In the genomic region with DNA sequence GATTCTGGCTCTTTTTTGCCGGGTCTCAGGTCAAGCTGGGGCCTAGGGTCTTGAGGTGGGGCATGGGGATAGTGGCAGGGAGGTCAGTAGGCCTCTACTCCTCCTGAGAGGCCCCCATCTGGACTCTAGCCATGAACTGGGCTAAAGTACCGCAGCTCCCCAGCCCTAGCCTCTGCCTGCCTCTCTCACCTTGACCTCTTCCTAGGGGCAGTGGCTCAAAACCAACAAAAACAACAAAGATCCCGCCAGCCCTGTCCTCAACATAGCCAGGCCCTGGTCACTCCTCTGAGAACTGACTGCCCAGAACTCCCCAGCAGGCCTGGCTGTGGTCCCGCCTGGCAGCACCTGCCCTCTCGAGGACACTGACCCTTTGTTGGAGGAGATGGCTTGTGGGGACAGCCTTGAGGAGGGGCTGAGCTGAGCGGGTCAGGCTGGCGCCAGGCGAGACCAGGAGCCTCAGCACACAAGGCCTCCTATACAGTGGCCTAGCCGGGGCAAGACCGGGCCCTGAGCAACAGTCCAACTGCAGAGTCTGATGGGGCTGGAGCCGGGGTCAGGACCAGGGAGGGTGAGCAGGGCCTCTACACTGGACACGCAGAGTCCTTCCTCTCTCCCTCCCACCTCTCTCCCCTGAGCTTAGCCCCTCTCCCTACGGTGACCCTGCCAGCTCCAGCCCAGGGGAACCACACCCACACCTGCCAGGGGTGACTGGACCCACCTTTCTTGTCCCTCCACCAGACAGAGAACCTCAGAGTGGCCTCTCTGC, we compare ENCODE assay signal across 14 cellular contexts. TPM values are rescaled to one million over a fixed set of nuclear protein-coding genes. Genes with fewer than 3 reads are reported as not detected.
DNase-seq lines count a peak whose midpoint lies in the region; ATAC-seq and TF ChIP-seq lines count a peak whose summit lies in the region.
"Had no signal": no experiment of that assay in that cellular context is flagged by ENCODE, and none has a peak within 500 bp of the region (broad histone marks: within the 10 kb centered on the region; RNA-seq: fewer than 3 reads in every experiment).

No MANE protein-coding gene starts in this region.

- H3K4me3 Mint-ChIP-seq in activated naive CD8-positive, alpha-beta T cell: no peak overlapping the region
- H3K4me3 Mint-ChIP-seq in activated naive CD8-positive, alpha-beta T cell treated with anti-CD3 and anti-CD28 coated beads for 36 hours: no peak overlapping the region

- H3K4me3 ChIP-seq in stomach: no peak overlapping the region
- H3K4me3 ChIP-seq: tibial nerve had no signal

- DNase-seq in activated naive CD8-positive, alpha-beta T cell treated with anti-CD3 and anti-CD28 coated beads for 36 hours: no peak
- peak; percentile 54 for DNase-seq in cerebellum (ENCODE audit: low spot score)
- peak; percentile 82 for DNase-seq in middle frontal gyrus (ENCODE audit: extremely low spot score, low spot score)
- peak; percentile 96 for DNase-seq in superior temporal gyrus (ENCODE audit: extremely low spot score)
- DNase-seq in stomach: no peak
- no peak for DNase-seq in EL
- DNase-seq: activated CD8-positive, alpha-beta memory T cell treated with anti-CD3 and anti-CD28 coated beads for 24 hours; erythroblast; GF-D8; NCI-H1105; NCI-H82 had no signal

- no peaks in the 10 kb centered on the region for H3K36me3 ChIP-seq in stomach
- H3K36me3 ChIP-seq: tibial nerve had no signal

- H3K27ac ChIP-seq in stomach: no peak overlapping the region

- WGBS in stomach, 5 donors: 67 to 77% (median 70%) methylated on average over 9 to 13 of the region's 13 CpGs

- peaks cover 0 to 16% (median 7%) of the 10 kb centered on the region in 4 donors for H3K4me1 ChIP-seq in stomach

- H3K27ac Mint-ChIP-seq in activated naive CD8-positive, alpha-beta T cell: peak overlapping the region; percentile 34
- no peak overlapping the region for H3K27ac Mint-ChIP-seq in activated naive CD8-positive, alpha-beta T cell treated with anti-CD3 and anti-CD28 coated beads for 36 hours

- no peak for TF ChIP-seq CTCF in stomach (IDR thresholded peaks at IDR 0.05)

- H3K4me1 Mint-ChIP-seq in activated naive CD8-positive, alpha-beta T cell (ENCODE audit: low read depth): peaks cover 27% of the 10 kb centered on the region
- H3K4me1 Mint-ChIP-seq in activated naive CD8-positive, alpha-beta T cell treated with anti-CD3 and anti-CD28 coated beads for 36 hours: peaks cover 24% of the 10 kb centered on the region

- no peak for ATAC-seq in GM18868 (IDR thresholded peaks at IDR 0.05; ENCODE audit: unreplicated experiment)

- H3K36me3 Mint-ChIP-seq in activated naive CD8-positive, alpha-beta T cell: no peaks in the 10 kb centered on the region
- H3K36me3 Mint-ChIP-seq in activated naive CD8-positive, alpha-beta T cell treated with anti-CD3 and anti-CD28 coated beads for 36 hours: peaks cover 5% of the 10 kb centered on the region

- H3K9me3 ChIP-seq in stomach: no peaks in the 10 kb centered on the region
- H3K9me3 ChIP-seq: tibial nerve had no signal

- intact Hi-C loops in stomach (cut with DNase I; ENCODE audit: low total_unique reads): no loop called here

- no peaks in the 10 kb centered on the region for H3K9me3 Mint-ChIP-seq in activated naive CD8-positive, alpha-beta T cell (ENCODE audit: low read depth)
- peaks cover 1% of the 10 kb centered on the region for H3K9me3 Mint-ChIP-seq in activated naive CD8-positive, alpha-beta T cell treated with anti-CD3 and anti-CD28 coated beads for 36 hours

- no peaks in the 10 kb centered on the region for H3K27me3 Mint-ChIP-seq in activated naive CD8-positive, alpha-beta T cell
- H3K27me3 Mint-ChIP-seq in activated naive CD8-positive, alpha-beta T cell treated with anti-CD3 and anti-CD28 coated beads for 36 hours: no peaks in the 10 kb centered on the region

- no peak for TF ChIP-seq POLR2A in stomach (IDR thresholded peaks at IDR 0.05)

- no peak for TF ChIP-seq EP300 in stomach (IDR thresholded peaks at IDR 0.05)

- H3K27me3 ChIP-seq in stomach: no peaks in the 10 kb centered on the region
- H3K27me3 ChIP-seq: tibial nerve had no signal

RNA-seq across cellular contexts. Expression of a gene that starts 11.6 kb away (rescaled TPM):
- total RNA-seq in activated naive CD8-positive, alpha-beta T cell treated with anti-CD3 and anti-CD28 coated beads for 36 hours: 100 to 1,000 TPM; 163 to 176 TPM
- total RNA-seq in cerebellum (10.9 TPM), stomach (100 to 1,000 TPM in 1 of 5 donors, 10 to 100 TPM in 3, 1 to 10 TPM in 1; 6.4 to 149 (median 46.8) TPM)
- polyA plus RNA-seq in stomach: 100 to 1,000 TPM in 1 of 3 donors, 10 to 100 TPM in 2; 27.5 to 177 (median 54.7) TPM

Comparison
In these comparisons a context has a peak if more than half of its experiments do, and no peak if none do; other contexts are left out.
1. DNase-seq: peak in cerebellum (single experiment), middle frontal gyrus (single experiment) and superior temporal gyrus (single experiment); none in activated naive CD8-positive, alpha-beta T cell treated with anti-CD3 and anti-CD28 coated beads for 36 hours (single experiment), stomach (single experiment) and EL (single experiment).